In the genomic region with DNA sequence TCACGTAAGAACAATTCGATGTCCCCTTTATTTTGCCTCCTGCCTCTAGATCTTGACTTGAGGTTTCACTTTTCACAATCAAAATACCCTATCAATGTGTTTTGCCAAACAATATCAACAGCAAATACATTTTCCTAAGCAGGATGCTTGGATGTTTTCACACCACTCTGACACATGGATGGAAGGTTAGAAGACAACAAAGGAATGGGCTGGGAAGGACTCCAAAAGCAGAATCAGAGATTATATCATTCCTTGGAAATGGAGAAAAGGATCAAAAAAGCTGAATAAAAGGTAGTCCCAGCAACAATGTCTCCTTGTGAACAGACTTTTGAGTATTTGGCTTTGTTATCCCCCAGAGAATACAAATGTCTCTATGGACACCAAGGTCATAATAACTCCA, we compare ENCODE assay signal across 3 cellular contexts.
A peak's percentile ranks its signal among the peaks of the same experiment; 100 is the strongest.
TF ChIP-seq lines count a peak whose summit lies in the region.

No MANE protein-coding gene starts in this region.

TF ChIP-seq in SK-N-SH, 30 proteins besides CTCF, POLR2A, EP300 and RAD21:
- TF ChIP-seq, protein P1, sequence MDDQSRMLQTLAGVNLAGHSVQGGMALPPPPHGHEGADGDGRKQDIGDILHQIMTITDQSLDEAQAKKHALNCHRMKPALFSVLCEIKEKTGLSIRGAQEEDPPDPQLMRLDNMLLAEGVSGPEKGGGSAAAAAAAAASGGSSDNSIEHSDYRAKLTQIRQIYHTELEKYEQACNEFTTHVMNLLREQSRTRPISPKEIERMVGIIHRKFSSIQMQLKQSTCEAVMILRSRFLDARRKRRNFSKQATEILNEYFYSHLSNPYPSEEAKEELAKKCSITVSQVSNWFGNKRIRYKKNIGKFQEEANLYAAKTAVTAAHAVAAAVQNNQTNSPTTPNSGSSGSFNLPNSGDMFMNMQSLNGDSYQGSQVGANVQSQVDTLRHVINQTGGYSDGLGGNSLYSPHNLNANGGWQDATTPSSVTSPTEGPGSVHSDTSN (IDR thresholded peaks at IDR 0.05) = 0 out of 2 replicates have a peak, but pooled peaks have one; percentile 18
- TF ChIP-seq, protein P2, sequence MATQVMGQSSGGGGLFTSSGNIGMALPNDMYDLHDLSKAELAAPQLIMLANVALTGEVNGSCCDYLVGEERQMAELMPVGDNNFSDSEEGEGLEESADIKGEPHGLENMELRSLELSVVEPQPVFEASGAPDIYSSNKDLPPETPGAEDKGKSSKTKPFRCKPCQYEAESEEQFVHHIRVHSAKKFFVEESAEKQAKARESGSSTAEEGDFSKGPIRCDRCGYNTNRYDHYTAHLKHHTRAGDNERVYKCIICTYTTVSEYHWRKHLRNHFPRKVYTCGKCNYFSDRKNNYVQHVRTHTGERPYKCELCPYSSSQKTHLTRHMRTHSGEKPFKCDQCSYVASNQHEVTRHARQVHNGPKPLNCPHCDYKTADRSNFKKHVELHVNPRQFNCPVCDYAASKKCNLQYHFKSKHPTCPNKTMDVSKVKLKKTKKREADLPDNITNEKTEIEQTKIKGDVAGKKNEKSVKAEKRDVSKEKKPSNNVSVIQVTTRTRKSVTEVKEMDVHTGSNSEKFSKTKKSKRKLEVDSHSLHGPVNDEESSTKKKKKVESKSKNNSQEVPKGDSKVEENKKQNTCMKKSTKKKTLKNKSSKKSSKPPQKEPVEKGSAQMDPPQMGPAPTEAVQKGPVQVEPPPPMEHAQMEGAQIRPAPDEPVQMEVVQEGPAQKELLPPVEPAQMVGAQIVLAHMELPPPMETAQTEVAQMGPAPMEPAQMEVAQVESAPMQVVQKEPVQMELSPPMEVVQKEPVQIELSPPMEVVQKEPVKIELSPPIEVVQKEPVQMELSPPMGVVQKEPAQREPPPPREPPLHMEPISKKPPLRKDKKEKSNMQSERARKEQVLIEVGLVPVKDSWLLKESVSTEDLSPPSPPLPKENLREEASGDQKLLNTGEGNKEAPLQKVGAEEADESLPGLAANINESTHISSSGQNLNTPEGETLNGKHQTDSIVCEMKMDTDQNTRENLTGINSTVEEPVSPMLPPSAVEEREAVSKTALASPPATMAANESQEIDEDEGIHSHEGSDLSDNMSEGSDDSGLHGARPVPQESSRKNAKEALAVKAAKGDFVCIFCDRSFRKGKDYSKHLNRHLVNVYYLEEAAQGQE (IDR thresholded peaks at IDR 0.05; ENCODE audit: low read depth, low read length) = no peak
- TF ChIP-seq TEAD4 (IDR thresholded peaks at IDR 0.05; ENCODE audit: borderline replicate concordance, insufficient read depth) (no peak), SMC3 (IDR thresholded peaks at IDR 0.05; ENCODE audit: low read depth, low read length) (no peak), MEF2A (IDR thresholded peaks at IDR 0.05; ENCODE audit: borderline replicate concordance, low read depth) (no peak), GATA2 (CRISPR knock-in tag; IDR thresholded peaks at IDR 0.05) (no peak)
- TF ChIP-seq, protein P3, sequence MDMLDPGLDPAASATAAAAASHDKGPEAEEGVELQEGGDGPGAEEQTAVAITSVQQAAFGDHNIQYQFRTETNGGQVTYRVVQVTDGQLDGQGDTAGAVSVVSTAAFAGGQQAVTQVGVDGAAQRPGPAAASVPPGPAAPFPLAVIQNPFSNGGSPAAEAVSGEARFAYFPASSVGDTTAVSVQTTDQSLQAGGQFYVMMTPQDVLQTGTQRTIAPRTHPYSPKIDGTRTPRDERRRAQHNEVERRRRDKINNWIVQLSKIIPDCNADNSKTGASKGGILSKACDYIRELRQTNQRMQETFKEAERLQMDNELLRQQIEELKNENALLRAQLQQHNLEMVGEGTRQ (IDR thresholded peaks at IDR 0.05; ENCODE audit: borderline replicate concordance, low read depth, low read length) = no peak

TF ChIP-seq in SK-N-SH treated with all-trans-retinoic acid at 6 μM for 48 hours, 23 proteins besides CTCF, POLR2A, EP300 and RAD21 (continued from another document):
- TF ChIP-seq, protein P4, sequence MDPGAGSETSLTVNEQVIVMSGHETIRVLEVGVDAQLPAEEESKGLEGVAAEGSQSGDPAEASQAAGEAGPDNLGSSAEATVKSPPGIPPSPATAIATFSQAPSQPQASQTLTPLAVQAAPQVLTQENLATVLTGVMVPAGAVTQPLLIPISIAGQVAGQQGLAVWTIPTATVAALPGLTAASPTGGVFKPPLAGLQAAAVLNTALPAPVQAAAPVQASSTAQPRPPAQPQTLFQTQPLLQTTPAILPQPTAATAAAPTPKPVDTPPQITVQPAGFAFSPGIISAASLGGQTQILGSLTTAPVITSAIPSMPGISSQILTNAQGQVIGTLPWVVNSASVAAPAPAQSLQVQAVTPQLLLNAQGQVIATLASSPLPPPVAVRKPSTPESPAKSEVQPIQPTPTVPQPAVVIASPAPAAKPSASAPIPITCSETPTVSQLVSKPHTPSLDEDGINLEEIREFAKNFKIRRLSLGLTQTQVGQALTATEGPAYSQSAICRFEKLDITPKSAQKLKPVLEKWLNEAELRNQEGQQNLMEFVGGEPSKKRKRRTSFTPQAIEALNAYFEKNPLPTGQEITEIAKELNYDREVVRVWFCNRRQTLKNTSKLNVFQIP (CRISPR knock-in tag; IDR thresholded peaks at IDR 0.05; ENCODE audit: borderline replicate concordance, low read depth) = no peak
- TF ChIP-seq TCF4 (CRISPR knock-in tag; IDR thresholded peaks at IDR 0.05; ENCODE audit: borderline replicate concordance) = no peak
- TF ChIP-seq ZNF8 (CRISPR knock-in tag; IDR thresholded peaks at IDR 0.05) = no peak
- TF ChIP-seq GLIS3 (CRISPR knock-in tag; IDR thresholded peaks at IDR 0.05) = no peak
- TF ChIP-seq ZFP30 (CRISPR knock-in tag; IDR thresholded peaks at IDR 0.05) = no peak
- no peak for TF ChIP-seq CSDC2 (CRISPR knock-in tag; IDR thresholded peaks at IDR 0.05)
- no peak for TF ChIP-seq SNAI2 (CRISPR knock-in tag; IDR thresholded peaks at IDR 0.05)

TF ChIP-seq in IMR-90, 13 proteins besides CTCF, POLR2A, EP300 and RAD21 (continued from another document):
- TF ChIP-seq, protein P5, sequence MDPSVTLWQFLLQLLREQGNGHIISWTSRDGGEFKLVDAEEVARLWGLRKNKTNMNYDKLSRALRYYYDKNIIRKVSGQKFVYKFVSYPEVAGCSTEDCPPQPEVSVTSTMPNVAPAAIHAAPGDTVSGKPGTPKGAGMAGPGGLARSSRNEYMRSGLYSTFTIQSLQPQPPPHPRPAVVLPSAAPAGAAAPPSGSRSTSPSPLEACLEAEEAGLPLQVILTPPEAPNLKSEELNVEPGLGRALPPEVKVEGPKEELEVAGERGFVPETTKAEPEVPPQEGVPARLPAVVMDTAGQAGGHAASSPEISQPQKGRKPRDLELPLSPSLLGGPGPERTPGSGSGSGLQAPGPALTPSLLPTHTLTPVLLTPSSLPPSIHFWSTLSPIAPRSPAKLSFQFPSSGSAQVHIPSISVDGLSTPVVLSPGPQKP (IDR thresholded peaks at IDR 0.05; ENCODE audit: borderline replicate concordance, low read depth, low read length) = no peak
- TF ChIP-seq NFE2L2 (IDR thresholded peaks at IDR 0.05; ENCODE audit: low read depth, low read length) (no peak), RCOR1 (IDR thresholded peaks at IDR 0.05; ENCODE audit: insufficient replicate concordance, low read length) (no peak), RFX5 (IDR thresholded peaks at IDR 0.05; ENCODE audit: low read depth, low read length) (no peak), MAZ (IDR thresholded peaks at IDR 0.05; ENCODE audit: borderline replicate concordance, low read depth, low read length) (no peak), BHLHE40 (IDR thresholded peaks at IDR 0.05; ENCODE audit: low read depth, low read length) (no peak), FOS (IDR thresholded peaks at IDR 0.05; ENCODE audit: low read depth, low read length) (no peak)
